Comparison of ENCODE assay signal across 7 cellular contexts in the genomic region with DNA sequence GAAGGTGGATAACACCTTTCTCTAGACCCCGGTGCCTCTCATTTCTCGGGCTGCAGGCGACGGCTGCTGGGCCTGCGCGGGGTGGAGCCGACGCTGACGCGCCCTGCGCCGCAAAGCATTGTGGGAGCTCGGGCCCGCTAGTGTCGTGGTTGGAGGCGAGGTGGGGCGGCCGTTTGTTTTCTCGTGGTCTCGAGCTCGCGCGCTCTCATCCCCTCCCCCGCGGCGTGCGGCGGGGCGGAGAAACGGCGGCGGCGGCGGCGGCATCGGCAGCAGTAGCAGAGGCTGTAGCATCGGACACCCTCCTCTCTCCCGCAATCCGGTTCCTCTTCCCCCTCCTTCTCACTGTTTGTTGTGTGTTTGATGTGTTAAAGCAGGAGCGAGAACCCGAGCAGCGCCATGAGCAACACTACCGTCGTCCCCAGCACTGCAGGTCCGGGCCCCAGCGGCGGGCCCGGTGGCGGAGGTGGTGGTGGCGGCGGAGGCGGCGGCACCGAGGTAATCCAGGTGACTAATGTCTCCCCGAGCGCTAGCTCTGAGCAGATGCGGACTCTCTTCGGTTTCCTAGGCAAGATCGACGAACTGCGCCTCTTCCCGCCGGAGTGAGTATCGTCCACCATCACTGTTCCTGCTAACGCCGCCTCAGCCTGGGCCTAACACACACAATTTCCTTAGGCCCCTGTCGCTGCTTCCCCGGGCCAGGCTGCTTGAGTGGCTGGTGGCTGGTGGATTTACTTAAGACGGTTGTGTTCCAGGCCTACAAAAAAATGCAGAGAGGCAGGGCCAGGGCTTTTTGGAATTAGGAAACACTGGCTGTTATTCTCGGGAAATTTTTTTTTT. TPM values are rescaled to one million over a fixed set of nuclear protein-coding genes. Genes with fewer than 3 reads are reported as not detected.
DNase-seq lines count a peak whose midpoint lies in the region; ATAC-seq and TF ChIP-seq lines count a peak whose summit lies in the region.

A gene with protein sequence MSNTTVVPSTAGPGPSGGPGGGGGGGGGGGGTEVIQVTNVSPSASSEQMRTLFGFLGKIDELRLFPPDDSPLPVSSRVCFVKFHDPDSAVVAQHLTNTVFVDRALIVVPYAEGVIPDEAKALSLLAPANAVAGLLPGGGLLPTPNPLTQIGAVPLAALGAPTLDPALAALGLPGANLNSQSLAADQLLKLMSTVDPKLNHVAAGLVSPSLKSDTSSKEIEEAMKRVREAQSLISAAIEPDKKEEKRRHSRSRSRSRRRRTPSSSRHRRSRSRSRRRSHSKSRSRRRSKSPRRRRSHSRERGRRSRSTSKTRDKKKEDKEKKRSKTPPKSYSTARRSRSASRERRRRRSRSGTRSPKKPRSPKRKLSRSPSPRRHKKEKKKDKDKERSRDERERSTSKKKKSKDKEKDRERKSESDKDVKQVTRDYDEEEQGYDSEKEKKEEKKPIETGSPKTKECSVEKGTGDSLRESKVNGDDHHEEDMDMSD (plus strand): TSS at position 140 of the 837 bp plus-strand sequence. CDS start 257 bp downstream, at position 397.

- peak within 1 kb of the TSS; percentile 45 for H2AFZ ChIP-seq in hepatocyte

- TF ChIP-seq CTCF in astrocyte of the cerebellum (IDR thresholded peaks at IDR 0.05; ENCODE audit: low read depth, low read length, missing control alignments) (peak; percentile 10), hepatocyte (IDR thresholded peaks at IDR 0.05; ENCODE audit: poor library complexity) (no peak)

- peak; percentile 93 for ATAC-seq in GM18502 (IDR thresholded peaks at IDR 0.05; ENCODE audit: poor library complexity, unreplicated experiment)
- ATAC-seq in HG02970 (IDR thresholded peaks at IDR 0.05; ENCODE audit: low FRiP score, unreplicated experiment): peak; percentile 97

- peak within 1 kb of the TSS; percentile 75 for H3K4me2 ChIP-seq in hepatocyte

- no peaks in the 10 kb centered on the region for H3K27me3 ChIP-seq in hepatocyte

- peaks cover 46% of the 10 kb centered on the region for H4K20me1 ChIP-seq in hepatocyte (ENCODE audit: insufficient read depth, poor library complexity, severe bottlenecking)

- under 1% methylated on average over 60 of the region's 70 CpGs for WGBS in hepatocyte (ENCODE audit: low lambda C conversion rate, missing lambda C conversion rate)

- peaks cover 20% of the 10 kb centered on the region for H3K4me1 ChIP-seq in hepatocyte (ENCODE audit: insufficient read depth)

- no peaks in the 10 kb centered on the region for H3K9me3 ChIP-seq in hepatocyte (ENCODE audit: low read depth)

- peak; percentile 85 to 93 for DNase-seq in NCI-H1930 (lab: John Stamatoyannopoulos, UW)
- peak; percentile 92 for DNase-seq in T-helper 22 cell (ENCODE audit: low read depth)
- peak; percentile 84 for DNase-seq in astrocyte of the cerebellum (ENCODE audit: low read depth)
- DNase-seq in hepatocyte (ENCODE audit: low spot score): peak; percentile 98
- DNase-seq in retina: peak; percentile 99

- H3K36me3 ChIP-seq in hepatocyte (replicated peaks; ENCODE audit: insufficient read depth, low read depth): no peaks in the 10 kb centered on the region

- in situ Hi-C loops in astrocyte of the cerebellum (cut with HindIII; ENCODE audit: low sequenced_read_pairs): no loop called here

- no peaks in the 10 kb centered on the region for H3K9me2 ChIP-seq in hepatocyte (replicated peaks; ENCODE audit: insufficient read depth)

- H3K27ac ChIP-seq in hepatocyte: peak within 1 kb of the TSS; percentile 97

- peaks cover 92% of the 10 kb centered on the region for H3K79me2 ChIP-seq in hepatocyte

- H3K4me3 ChIP-seq in astrocyte of the cerebellum (ENCODE audit: low read depth, low read length) (peak within 1 kb of the TSS; percentile 71), hepatocyte (peak within 1 kb of the TSS; percentile 78)

RNA-seq across cellular contexts. Expression of the gene that starts here (rescaled TPM):
- total RNA-seq in hepatocyte: 149 and 185 TPM in 2 replicates
- 161 and 189 TPM in 2 replicates for polyA plus RNA-seq in hepatocyte

Comparison
In these comparisons a context has a peak if more than half of its experiments do, and no peak if none do; other contexts are left out.
1. Peak in every context shown above with its lines: DNase-seq, ATAC-seq, H3K4me3 ChIP-seq and H3K27ac ChIP-seq.